8 cellular contexts compared by ENCODE assay signal in the genomic region with DNA sequence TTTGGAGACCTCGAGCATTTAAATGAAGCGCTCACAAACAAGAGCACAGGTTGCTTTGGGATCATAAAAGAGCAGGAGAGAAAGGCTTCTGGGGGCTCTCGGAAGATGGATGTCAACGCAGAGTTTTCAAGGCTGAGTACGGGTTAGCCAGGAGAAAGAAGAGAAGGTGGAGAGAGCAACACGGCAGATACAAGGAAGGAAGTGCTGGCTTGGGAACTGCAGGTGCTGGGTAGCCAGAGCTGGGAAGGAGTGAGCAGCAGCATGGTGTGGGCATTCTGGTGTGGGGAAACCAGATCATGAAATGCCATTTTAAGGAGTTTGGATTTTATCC. TPM values are rescaled to one million over a fixed set of nuclear protein-coding genes. Genes with fewer than 3 reads are reported as not detected.
A peak's percentile ranks its signal among the peaks of the same experiment; 100 is the strongest.
DNase-seq lines count a peak whose midpoint lies in the region; ATAC-seq and TF ChIP-seq lines count a peak whose summit lies in the region.

No MANE protein-coding gene starts in this region.

- peaks cover 20% of the 10 kb centered on the region for H3K4me1 Mint-ChIP-seq in mesothelial cell of epicardium

- H3K36me3 ChIP-seq in ACC112 (ENCODE audit: insufficient read depth, low read length) (no peaks in the 10 kb centered on the region), mammary epithelial cell (ENCODE audit: insufficient read depth, low read length) (no peaks in the 10 kb centered on the region)

- H3K4me2 ChIP-seq in mammary epithelial cell (ENCODE audit: insufficient read depth, low read depth, low read length) = peak overlapping the region; percentile 63

- peak overlapping the region; percentile 79 for H2AFZ ChIP-seq in ACC112 (ENCODE audit: low read length, unreplicated experiment)
- peak overlapping the region; percentile 99 for H2AFZ ChIP-seq in mammary epithelial cell (ENCODE audit: low read depth, low read length)

- TSS peak; percentile 82 for BruUV-seq in mammary epithelial cell (replicated peaks; lab: Mats Ljungman, UMichigan)

- H3K27me3 ChIP-seq in ACC112 (ENCODE audit: insufficient read depth, low read length) (no peaks in the 10 kb centered on the region), mammary epithelial cell (ENCODE audit: insufficient read depth, low read length) (no peaks in the 10 kb centered on the region)

- no peaks in the 10 kb centered on the region for H3K9me3 Mint-ChIP-seq in mesothelial cell of epicardium

- peak overlapping the region; percentile 63 for H3K9ac ChIP-seq in mammary epithelial cell (ENCODE audit: insufficient read depth, low read length)

- H3K79me2 ChIP-seq in ACC112 (ENCODE audit: control insufficient read depth, insufficient read depth, low read length, unreplicated experiment) (peaks cover 35% of the 10 kb centered on the region), mammary epithelial cell (ENCODE audit: insufficient read depth, low read length) (peaks cover 38% of the 10 kb centered on the region)

- 2% methylated on average over 6 of the region's 6 CpGs for WGBS in mammary epithelial cell (ENCODE audit: low coverage, missing lambda C conversion rate)

- no peak for ATAC-seq in HG03045 (IDR thresholded peaks at IDR 0.05; ENCODE audit: unreplicated experiment)
- ATAC-seq in HG03280 (IDR thresholded peaks at IDR 0.05; ENCODE audit: unreplicated experiment) = no peak

- H3K4me3 ChIP-seq in ACC112 (ENCODE audit: low read depth, low read length) (peak overlapping the region; percentile 100), mammary epithelial cell (replicated peaks in 1 of 3; ENCODE audit: insufficient read depth in 1 of 3, low read depth in 2 of 3, low read length in 3 of 3) (peak overlapping the region; percentile 53 to 83 (median 69))

- no peak for TF ChIP-seq CTCF in mammary epithelial cell (conservative IDR thresholded peaks at IDR 0.05 in 1 of 2, IDR thresholded peaks at IDR 0.05 in 1 of 2; ENCODE audit: extremely low read depth in 1 of 2, insufficient read depth in 1 of 2, low read depth in 1 of 2, low read length in 2 of 2)
- TF ChIP-seq CTCF in mesothelial cell of epicardium (IDR thresholded peaks at IDR 0.05; ENCODE audit: unreplicated experiment) = no peak

- intact Hi-C loops in mammary epithelial cell (cut with micrococcal nuclease) = loop anchor here (5.0 kb wide), 2 partner anchors 35 to 60 kb away; no protein-coding TSS in a partner anchor

- H3K36me3 Mint-ChIP-seq in mesothelial cell of epicardium = no peaks in the 10 kb centered on the region

- in situ Hi-C loops in mammary epithelial cell (cut with MboI; ENCODE audit: low sequenced_read_pairs in 2 of 2) = no loop called here

- H4K20me1 ChIP-seq in mammary epithelial cell (ENCODE audit: insufficient read depth, low read length) = no peaks in the 10 kb centered on the region

- H3K4me3 Mint-ChIP-seq in mesothelial cell of epicardium = peak overlapping the region; percentile 77

- peak overlapping the region; percentile 89 for H3K27ac Mint-ChIP-seq in mesothelial cell of epicardium

- no peaks in the 10 kb centered on the region for H3K9me3 ChIP-seq in mammary epithelial cell (replicated peaks; ENCODE audit: insufficient read depth, low read length)

- H3K27me3 Mint-ChIP-seq in mesothelial cell of epicardium (ENCODE audit: low read depth) = no peaks in the 10 kb centered on the region

- H3K27ac ChIP-seq in ACC112 (ENCODE audit: low read depth, low read length) = peak overlapping the region; percentile 18; the same call in 1 of the 2 replicates
- peak overlapping the region; percentile 65 for H3K27ac ChIP-seq in mammary epithelial cell (ENCODE audit: insufficient read depth, low read depth, low read length)

- peak; percentile 32 for DNase-seq in HuH-7.5 (ENCODE audit: low spot score)
- DNase-seq in mammary epithelial cell = no peak
- no peak for DNase-seq in mesothelial cell of epicardium (ENCODE audit: low spot score in 2 of 2, unreplicated experiment in 2 of 2)
- no peak for DNase-seq in NAMALWA (ENCODE audit: low spot score)
- no peak for DNase-seq in NCI-H1092 (lab: John Stamatoyannopoulos, UW)

- H3K4me1 ChIP-seq in ACC112 (ENCODE audit: control insufficient read depth, insufficient read depth, low read length, unreplicated experiment) (peaks cover 12% of the 10 kb centered on the region), mammary epithelial cell (ENCODE audit: insufficient read depth, low read length) (peaks cover 15% of the 10 kb centered on the region)

- CTCF ChIA-PET in mammary epithelial cell (lab: Charles Lee; ENCODE audit: low non-redundant PET) = no interaction called here

- dilution Hi-C loops in mammary epithelial cell (cut with HindIII; ENCODE audit: low sequenced_read_pairs) = no loop called here

RNA-seq across cellular contexts. Expression of a gene that starts 0.6 kb away (rescaled TPM):
- total RNA-seq in mammary epithelial cell = 10 to 100 TPM; 21.0 to 32.6 TPM
- 17.7 TPM for polyA plus RNA-seq in mammary epithelial cell
- polyA minus RNA-seq in mammary epithelial cell = 50.3 TPM
- 22.2 to 24.5 TPM (median 22.9 TPM) in 3 replicates for total RNA-seq in mesothelial cell of epicardium

RNA-seq across cellular contexts. Expression of a gene that starts 12.4 kb away (rescaled TPM):
- total RNA-seq in mammary epithelial cell (10 to 100 TPM; 49.0 to 59.6 TPM), mesothelial cell of epicardium (57.1 to 62.7 TPM (median 62.2 TPM) in 3 replicates)
- 21.9 TPM for polyA plus RNA-seq in mammary epithelial cell
- 24.3 TPM for polyA minus RNA-seq in mammary epithelial cell

RNA-seq across cellular contexts. Expression of a gene that starts 53.8 kb away (rescaled TPM):
- total RNA-seq in mammary epithelial cell = 10 to 100 TPM; 45.8 to 49.0 TPM
- 19.1 TPM for polyA plus RNA-seq in mammary epithelial cell
- 123 TPM for polyA minus RNA-seq in mammary epithelial cell
- total RNA-seq in mesothelial cell of epicardium = 71.8 to 83.1 TPM (median 82.6 TPM) in 3 replicates
